ENCODE assay signal across 2 cellular contexts in the genomic region with DNA sequence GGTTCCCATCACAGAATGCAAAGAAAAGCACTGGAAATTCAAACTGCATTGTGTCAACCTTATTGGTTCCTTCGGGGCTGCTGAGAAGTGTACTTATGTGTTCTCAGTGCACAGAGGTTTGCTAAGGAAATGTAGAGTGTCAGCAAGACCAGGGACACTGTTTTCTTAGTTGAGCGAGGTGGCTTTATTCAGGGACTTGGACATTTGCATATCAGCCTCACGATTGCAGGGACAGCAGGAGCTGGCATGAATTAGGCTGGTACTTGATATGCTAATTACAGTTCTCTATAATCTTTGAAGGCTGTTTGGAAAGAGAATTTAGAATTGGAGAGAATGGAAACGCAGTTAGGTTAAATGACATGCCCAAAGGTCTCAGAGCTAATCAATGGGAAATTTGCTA.
TF ChIP-seq lines count a peak whose summit lies in the region.

No MANE protein-coding gene starts in this region.

TF ChIP-seq in GM23338, 12 proteins besides CTCF, POLR2A, EP300 and RAD21 (continued from another document):
- TF ChIP-seq, protein P1, sequence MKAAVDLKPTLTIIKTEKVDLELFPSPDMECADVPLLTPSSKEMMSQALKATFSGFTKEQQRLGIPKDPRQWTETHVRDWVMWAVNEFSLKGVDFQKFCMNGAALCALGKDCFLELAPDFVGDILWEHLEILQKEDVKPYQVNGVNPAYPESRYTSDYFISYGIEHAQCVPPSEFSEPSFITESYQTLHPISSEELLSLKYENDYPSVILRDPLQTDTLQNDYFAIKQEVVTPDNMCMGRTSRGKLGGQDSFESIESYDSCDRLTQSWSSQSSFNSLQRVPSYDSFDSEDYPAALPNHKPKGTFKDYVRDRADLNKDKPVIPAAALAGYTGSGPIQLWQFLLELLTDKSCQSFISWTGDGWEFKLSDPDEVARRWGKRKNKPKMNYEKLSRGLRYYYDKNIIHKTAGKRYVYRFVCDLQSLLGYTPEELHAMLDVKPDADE (IDR thresholded peaks at IDR 0.05) = no peak
- TF ChIP-seq, protein P2, sequence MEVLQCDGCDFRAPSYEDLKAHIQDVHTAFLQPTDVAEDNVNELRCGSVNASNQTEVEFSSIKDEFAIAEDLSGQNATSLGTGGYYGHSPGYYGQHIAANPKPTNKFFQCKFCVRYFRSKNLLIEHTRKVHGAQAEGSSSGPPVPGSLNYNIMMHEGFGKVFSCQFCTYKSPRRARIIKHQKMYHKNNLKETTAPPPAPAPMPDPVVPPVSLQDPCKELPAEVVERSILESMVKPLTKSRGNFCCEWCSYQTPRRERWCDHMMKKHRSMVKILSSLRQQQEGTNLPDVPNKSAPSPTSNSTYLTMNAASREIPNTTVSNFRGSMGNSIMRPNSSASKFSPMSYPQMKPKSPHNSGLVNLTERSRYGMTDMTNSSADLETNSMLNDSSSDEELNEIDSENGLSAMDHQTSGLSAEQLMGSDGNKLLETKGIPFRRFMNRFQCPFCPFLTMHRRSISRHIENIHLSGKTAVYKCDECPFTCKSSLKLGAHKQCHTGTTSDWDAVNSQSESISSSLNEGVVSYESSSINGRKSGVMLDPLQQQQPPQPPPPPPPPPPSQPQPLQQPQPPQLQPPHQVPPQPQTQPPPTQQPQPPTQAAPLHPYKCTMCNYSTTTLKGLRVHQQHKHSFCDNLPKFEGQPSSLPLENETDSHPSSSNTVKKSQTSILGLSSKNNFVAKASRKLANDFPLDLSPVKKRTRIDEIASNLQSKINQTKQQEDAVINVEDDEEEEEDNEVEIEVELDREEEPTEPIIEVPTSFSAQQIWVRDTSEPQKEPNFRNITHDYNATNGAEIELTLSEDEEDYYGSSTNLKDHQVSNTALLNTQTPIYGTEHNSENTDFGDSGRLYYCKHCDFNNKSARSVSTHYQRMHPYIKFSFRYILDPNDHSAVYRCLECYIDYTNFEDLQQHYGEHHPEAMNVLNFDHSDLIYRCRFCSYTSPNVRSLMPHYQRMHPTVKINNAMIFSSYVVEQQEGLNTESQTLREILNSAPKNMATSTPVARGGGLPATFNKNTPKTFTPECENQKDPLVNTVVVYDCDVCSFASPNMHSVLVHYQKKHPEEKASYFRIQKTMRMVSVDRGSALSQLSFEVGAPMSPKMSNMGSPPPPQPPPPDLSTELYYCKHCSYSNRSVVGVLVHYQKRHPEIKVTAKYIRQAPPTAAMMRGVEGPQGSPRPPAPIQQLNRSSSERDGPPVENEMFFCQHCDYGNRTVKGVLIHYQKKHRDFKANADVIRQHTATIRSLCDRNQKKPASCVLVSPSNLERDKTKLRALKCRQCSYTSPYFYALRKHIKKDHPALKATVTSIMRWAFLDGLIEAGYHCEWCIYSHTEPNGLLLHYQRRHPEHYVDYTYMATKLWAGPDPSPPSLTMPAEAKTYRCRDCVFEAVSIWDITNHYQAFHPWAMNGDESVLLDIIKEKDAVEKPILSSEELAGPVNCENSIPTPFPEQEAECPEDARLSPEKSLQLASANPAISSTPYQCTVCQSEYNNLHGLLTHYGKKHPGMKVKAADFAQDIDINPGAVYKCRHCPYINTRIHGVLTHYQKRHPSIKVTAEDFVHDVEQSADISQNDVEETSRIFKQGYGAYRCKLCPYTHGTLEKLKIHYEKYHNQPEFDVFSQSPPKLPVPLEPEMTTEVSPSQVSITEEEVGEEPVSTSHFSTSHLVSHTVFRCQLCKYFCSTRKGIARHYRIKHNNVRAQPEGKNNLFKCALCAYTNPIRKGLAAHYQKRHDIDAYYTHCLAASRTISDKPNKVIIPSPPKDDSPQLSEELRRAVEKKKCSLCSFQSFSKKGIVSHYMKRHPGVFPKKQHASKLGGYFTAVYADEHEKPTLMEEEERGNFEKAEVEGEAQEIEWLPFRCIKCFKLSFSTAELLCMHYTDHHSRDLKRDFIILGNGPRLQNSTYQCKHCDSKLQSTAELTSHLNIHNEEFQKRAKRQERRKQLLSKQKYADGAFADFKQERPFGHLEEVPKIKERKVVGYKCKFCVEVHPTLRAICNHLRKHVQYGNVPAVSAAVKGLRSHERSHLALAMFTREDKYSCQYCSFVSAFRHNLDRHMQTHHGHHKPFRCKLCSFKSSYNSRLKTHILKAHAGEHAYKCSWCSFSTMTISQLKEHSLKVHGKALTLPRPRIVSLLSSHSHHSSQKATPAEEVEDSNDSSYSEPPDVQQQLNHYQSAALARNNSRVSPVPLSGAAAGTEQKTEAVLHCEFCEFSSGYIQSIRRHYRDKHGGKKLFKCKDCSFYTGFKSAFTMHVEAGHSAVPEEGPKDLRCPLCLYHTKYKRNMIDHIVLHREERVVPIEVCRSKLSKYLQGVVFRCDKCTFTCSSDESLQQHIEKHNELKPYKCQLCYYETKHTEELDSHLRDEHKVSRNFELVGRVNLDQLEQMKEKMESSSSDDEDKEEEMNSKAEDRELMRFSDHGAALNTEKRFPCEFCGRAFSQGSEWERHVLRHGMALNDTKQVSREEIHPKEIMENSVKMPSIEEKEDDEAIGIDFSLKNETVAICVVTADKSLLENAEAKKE (CRISPR knock-in tag; IDR thresholded peaks at IDR 0.05) = no peak
- TF ChIP-seq EZH2 (IDR thresholded peaks at IDR 0.05; ENCODE audit: low read depth, unreplicated experiment) (no peak), POLR2AphosphoS5 (IDR thresholded peaks at IDR 0.05; ENCODE audit: low read depth) (no peak), EZH2phosphoT487 (IDR thresholded peaks at IDR 0.05; ENCODE audit: unreplicated experiment) (no peak), ZNF331 (CRISPR knock-in tag; IDR thresholded peaks at IDR 0.05; ENCODE audit: low read depth) (no peak)
- TF ChIP-seq, protein P3, sequence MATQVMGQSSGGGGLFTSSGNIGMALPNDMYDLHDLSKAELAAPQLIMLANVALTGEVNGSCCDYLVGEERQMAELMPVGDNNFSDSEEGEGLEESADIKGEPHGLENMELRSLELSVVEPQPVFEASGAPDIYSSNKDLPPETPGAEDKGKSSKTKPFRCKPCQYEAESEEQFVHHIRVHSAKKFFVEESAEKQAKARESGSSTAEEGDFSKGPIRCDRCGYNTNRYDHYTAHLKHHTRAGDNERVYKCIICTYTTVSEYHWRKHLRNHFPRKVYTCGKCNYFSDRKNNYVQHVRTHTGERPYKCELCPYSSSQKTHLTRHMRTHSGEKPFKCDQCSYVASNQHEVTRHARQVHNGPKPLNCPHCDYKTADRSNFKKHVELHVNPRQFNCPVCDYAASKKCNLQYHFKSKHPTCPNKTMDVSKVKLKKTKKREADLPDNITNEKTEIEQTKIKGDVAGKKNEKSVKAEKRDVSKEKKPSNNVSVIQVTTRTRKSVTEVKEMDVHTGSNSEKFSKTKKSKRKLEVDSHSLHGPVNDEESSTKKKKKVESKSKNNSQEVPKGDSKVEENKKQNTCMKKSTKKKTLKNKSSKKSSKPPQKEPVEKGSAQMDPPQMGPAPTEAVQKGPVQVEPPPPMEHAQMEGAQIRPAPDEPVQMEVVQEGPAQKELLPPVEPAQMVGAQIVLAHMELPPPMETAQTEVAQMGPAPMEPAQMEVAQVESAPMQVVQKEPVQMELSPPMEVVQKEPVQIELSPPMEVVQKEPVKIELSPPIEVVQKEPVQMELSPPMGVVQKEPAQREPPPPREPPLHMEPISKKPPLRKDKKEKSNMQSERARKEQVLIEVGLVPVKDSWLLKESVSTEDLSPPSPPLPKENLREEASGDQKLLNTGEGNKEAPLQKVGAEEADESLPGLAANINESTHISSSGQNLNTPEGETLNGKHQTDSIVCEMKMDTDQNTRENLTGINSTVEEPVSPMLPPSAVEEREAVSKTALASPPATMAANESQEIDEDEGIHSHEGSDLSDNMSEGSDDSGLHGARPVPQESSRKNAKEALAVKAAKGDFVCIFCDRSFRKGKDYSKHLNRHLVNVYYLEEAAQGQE (IDR thresholded peaks at IDR 0.05; ENCODE audit: unreplicated experiment) = no peak

TF ChIP-seq in K562, 482 proteins besides CTCF, POLR2A, EP300 and RAD21 (continued from another document):
- TF ChIP-seq, protein P4, sequence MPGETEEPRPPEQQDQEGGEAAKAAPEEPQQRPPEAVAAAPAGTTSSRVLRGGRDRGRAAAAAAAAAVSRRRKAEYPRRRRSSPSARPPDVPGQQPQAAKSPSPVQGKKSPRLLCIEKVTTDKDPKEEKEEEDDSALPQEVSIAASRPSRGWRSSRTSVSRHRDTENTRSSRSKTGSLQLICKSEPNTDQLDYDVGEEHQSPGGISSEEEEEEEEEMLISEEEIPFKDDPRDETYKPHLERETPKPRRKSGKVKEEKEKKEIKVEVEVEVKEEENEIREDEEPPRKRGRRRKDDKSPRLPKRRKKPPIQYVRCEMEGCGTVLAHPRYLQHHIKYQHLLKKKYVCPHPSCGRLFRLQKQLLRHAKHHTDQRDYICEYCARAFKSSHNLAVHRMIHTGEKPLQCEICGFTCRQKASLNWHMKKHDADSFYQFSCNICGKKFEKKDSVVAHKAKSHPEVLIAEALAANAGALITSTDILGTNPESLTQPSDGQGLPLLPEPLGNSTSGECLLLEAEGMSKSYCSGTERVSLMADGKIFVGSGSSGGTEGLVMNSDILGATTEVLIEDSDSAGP (CRISPR knock-in tag; IDR thresholded peaks at IDR 0.05) = no peak
- TF ChIP-seq ZBTB7A (IDR thresholded peaks at IDR 0.05; ENCODE audit: borderline replicate concordance, control insufficient read depth, low read depth, low read length) = no peak
- TF ChIP-seq, protein P5, sequence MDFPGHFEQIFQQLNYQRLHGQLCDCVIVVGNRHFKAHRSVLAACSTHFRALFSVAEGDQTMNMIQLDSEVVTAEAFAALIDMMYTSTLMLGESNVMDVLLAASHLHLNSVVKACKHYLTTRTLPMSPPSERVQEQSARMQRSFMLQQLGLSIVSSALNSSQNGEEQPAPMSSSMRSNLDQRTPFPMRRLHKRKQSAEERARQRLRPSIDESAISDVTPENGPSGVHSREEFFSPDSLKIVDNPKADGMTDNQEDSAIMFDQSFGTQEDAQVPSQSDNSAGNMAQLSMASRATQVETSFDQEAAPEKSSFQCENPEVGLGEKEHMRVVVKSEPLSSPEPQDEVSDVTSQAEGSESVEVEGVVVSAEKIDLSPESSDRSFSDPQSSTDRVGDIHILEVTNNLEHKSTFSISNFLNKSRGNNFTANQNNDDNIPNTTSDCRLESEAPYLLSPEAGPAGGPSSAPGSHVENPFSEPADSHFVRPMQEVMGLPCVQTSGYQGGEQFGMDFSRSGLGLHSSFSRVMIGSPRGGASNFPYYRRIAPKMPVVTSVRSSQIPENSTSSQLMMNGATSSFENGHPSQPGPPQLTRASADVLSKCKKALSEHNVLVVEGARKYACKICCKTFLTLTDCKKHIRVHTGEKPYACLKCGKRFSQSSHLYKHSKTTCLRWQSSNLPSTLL (IDR thresholded peaks at IDR 0.05) = no peak
